Comparison of ENCODE assay signal across 16 cellular contexts in the genomic region with DNA sequence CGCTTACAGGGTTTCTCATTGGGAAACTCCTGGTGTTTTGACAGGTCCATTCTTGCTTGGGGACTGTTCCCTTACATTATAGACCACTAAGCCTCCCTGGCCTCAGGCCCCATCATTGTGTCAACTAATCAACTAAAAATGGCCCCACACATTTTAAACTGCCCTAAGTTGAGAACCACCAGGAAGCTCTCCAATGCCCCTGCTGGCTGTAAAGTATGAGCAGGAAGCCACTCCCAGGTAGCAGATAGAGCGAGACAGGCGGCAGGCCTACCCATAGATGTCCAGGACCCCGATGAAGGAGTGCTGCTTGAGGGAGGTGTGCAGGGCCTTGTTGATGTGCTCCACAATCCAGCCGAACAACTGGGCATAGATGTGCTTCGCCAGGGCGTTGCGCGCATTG.
DNase-seq lines count a peak whose midpoint lies in the region; ATAC-seq and TF ChIP-seq lines count a peak whose summit lies in the region.
"Had no signal": no experiment of that assay in that cellular context is flagged by ENCODE, and none has a peak within 500 bp of the region (broad histone marks: within the 10 kb centered on the region; RNA-seq: fewer than 3 reads in every experiment).

No MANE protein-coding gene starts in this region.

- H3K27ac ChIP-seq in endodermal cell (ENCODE audit: low read depth, low read length): no peak overlapping the region
- no peak overlapping the region for H3K27ac ChIP-seq in neuronal stem cell (replicated peaks; ENCODE audit: low read length)
- H3K27ac ChIP-seq: 22Rv1, A549, C4-2B had no signal

- H3K4me3 ChIP-seq in NB4 (ENCODE audit: low read depth, low read length): no peak overlapping the region
- H3K4me3 ChIP-seq in endodermal cell (ENCODE audit: low read length): no peak overlapping the region
- no peak overlapping the region for H3K4me3 ChIP-seq in neuronal stem cell (ENCODE audit: low read length in 2 of 2)
- no peak overlapping the region for H3K4me3 ChIP-seq in HAP-1
- H3K4me3 ChIP-seq: A549 had no signal

- H3K4me3 Mint-ChIP-seq in endodermal cell: no peak overlapping the region
- H3K4me3 Mint-ChIP-seq: CD4-positive, alpha-beta T cell had no signal

- no peak overlapping the region for H2BK12ac ChIP-seq in neuronal stem cell (ENCODE audit: low read length)

- DNase-seq in NB4 (ENCODE audit: low read depth) (no peak), endodermal cell (peak; percentile 51), neuronal stem cell (ENCODE audit: low spot score) (no peak), HAP-1 (ENCODE audit: low spot score in 2 of 2) (no peak), dermis blood vessel endothelial cell (no peak)
- no peak for DNase-seq in stimulated activated naive CD4-positive, alpha-beta T cell (lab: John Stamatoyannopoulos, UW)
- DNase-seq: AML-193; Caco-2; CD4-positive, alpha-beta T cell had no signal

- H2AFZ ChIP-seq in neuronal stem cell (ENCODE audit: low read length): no peak overlapping the region

- H3K9me3 ChIP-seq in endodermal cell (ENCODE audit: control insufficient read depth, low read length) (no peaks in the 10 kb centered on the region), neuronal stem cell (replicated peaks in 1 of 2; ENCODE audit: control insufficient read depth in 2 of 2, insufficient read depth in 1 of 2, low read depth in 1 of 2, low read length in 2 of 2) (no peaks in the 10 kb centered on the region), HAP-1 (no peaks in the 10 kb centered on the region)
- H3K9me3 ChIP-seq: A549, Caco-2 had no signal

- H3K4me1 ChIP-seq in endodermal cell (ENCODE audit: control insufficient read depth, insufficient read depth, low read length) (peaks cover 8% of the 10 kb centered on the region), neuronal stem cell (ENCODE audit: control insufficient read depth in 2 of 2, insufficient read depth in 1 of 2, low read depth in 1 of 2, low read length in 2 of 2) (peaks cover 0 to 2% of the 10 kb centered on the region in 2 donors), HAP-1 (no peaks in the 10 kb centered on the region)
- H3K4me1 ChIP-seq: A549, Caco-2 had no signal

- no peak for TF ChIP-seq POLR2A in NB4 (IDR thresholded peaks at IDR 0.05; ENCODE audit: extremely low read depth, insufficient read length)

- H3K27me3 ChIP-seq in endodermal cell (ENCODE audit: control insufficient read depth, insufficient read depth, low read length, poor library complexity, severe bottlenecking): no peaks in the 10 kb centered on the region
- H3K27me3 ChIP-seq in neuronal stem cell (ENCODE audit: control insufficient read depth in 3 of 3, insufficient read depth in 3 of 3, low read depth in 1 of 3, low read length in 3 of 3): peaks cover 0 to 21% (median 0%) of the 10 kb centered on the region in 3 experiments
- no peaks in the 10 kb centered on the region for H3K27me3 ChIP-seq in HAP-1 (ENCODE audit: low read depth)

- H3K4me1 Mint-ChIP-seq in endodermal cell: peaks cover 16% of the 10 kb centered on the region
- H3K4me1 Mint-ChIP-seq: IgD-negative memory B cell had no signal

- no peak for ATAC-seq in HG03460 (IDR thresholded peaks at IDR 0.05; ENCODE audit: unreplicated experiment)
- ATAC-seq: A549, HepG2 had no signal

- no peak overlapping the region for H3K4ac ChIP-seq in neuronal stem cell (ENCODE audit: low read length)

- no peak overlapping the region for H3K27ac Mint-ChIP-seq in endodermal cell
- H3K27ac Mint-ChIP-seq: CD4-positive, alpha-beta T cell; IgD-negative memory B cell had no signal

- no peak overlapping the region for H3K23ac ChIP-seq in neuronal stem cell (ENCODE audit: low read depth, low read length, poor library complexity)

- TF ChIP-seq CTCF in GM12872 (IDR thresholded peaks at IDR 0.05; ENCODE audit: insufficient read depth, low read depth, low read length) (peak; percentile 12; the same call in 1 of the 3 replicates), NB4 (IDR thresholded peaks at IDR 0.05; ENCODE audit: low read depth, low read length) (peak; percentile 3), endodermal cell (conservative IDR thresholded peaks at IDR 0.05) (peak; percentile 52)

- H4K8ac ChIP-seq in neuronal stem cell (ENCODE audit: low read depth, low read length): no peak overlapping the region

- H3K14ac ChIP-seq in neuronal stem cell (ENCODE audit: low read length): peak overlapping the region; percentile 25

- H3K36me3 Mint-ChIP-seq in endodermal cell (ENCODE audit: low read depth): no peaks in the 10 kb centered on the region

- H3K18ac ChIP-seq in neuronal stem cell (ENCODE audit: low read length): peak overlapping the region; percentile 15

- no peak overlapping the region for H2AK5ac ChIP-seq in neuronal stem cell (ENCODE audit: low read depth, low read length)

- no peak overlapping the region for H4K91ac ChIP-seq in neuronal stem cell (ENCODE audit: low read depth, low read length, poor library complexity)

- H3K9ac ChIP-seq in endodermal cell (ENCODE audit: extremely low read depth, low read length, poor library complexity, severe bottlenecking): no peak overlapping the region
- no peak overlapping the region for H3K9ac ChIP-seq in neuronal stem cell (ENCODE audit: low read depth, low read length, poor library complexity)

- no peak overlapping the region for H2BK15ac ChIP-seq in neuronal stem cell (ENCODE audit: low read length)

- H3K9me3 Mint-ChIP-seq in endodermal cell: no peaks in the 10 kb centered on the region
- H3K9me3 Mint-ChIP-seq: CD4-positive, alpha-beta T cell; IgD-negative memory B cell had no signal

- in situ Hi-C loops in HAP-1 (cut with MboI; ENCODE audit: low sequenced_read_pairs): no loop called here

- no peaks in the 10 kb centered on the region for H3K27me3 Mint-ChIP-seq in endodermal cell (ENCODE audit: insufficient read depth)
- H3K27me3 Mint-ChIP-seq: IgD-negative memory B cell had no signal

- 87 to 96% methylated on average over 7 to 9 of the region's 9 CpGs for WGBS in endodermal cell (ENCODE audit: insufficient coverage in 1 of 2, insufficient read length in 1 of 2), 2 experiments
- WGBS in neuronal stem cell (ENCODE audit: extremely low coverage in 2 of 2, insufficient read length in 2 of 2, insufficient replicate concordance in 1 of 2), 2 donors: no CpG with 5 or more reads among the region's 9 CpGs

- no peaks in the 10 kb centered on the region for H3K36me3 ChIP-seq in endodermal cell (ENCODE audit: control insufficient read depth, insufficient read depth, low read length)
- H3K36me3 ChIP-seq in neuronal stem cell (replicated peaks in 1 of 2; ENCODE audit: control insufficient read depth in 2 of 2, insufficient read depth in 2 of 2, low read length in 2 of 2): no peaks in the 10 kb centered on the region
- no peaks in the 10 kb centered on the region for H3K36me3 ChIP-seq in HAP-1 (replicated peaks)

- no peak overlapping the region for H2BK120ac ChIP-seq in neuronal stem cell (ENCODE audit: low read depth, low read length)

- H3K79me1 ChIP-seq in neuronal stem cell (ENCODE audit: low read depth, low read length): no peaks in the 10 kb centered on the region

- no peak overlapping the region for H2BK5ac ChIP-seq in neuronal stem cell (ENCODE audit: low read length)

- H3K4me2 ChIP-seq in neuronal stem cell (ENCODE audit: insufficient read depth, low read length, poor library complexity, severe bottlenecking): no peak overlapping the region
- H3K4me2 ChIP-seq: A549 had no signal
